ENCODE assay signal across 8 cellular contexts in the genomic region with DNA sequence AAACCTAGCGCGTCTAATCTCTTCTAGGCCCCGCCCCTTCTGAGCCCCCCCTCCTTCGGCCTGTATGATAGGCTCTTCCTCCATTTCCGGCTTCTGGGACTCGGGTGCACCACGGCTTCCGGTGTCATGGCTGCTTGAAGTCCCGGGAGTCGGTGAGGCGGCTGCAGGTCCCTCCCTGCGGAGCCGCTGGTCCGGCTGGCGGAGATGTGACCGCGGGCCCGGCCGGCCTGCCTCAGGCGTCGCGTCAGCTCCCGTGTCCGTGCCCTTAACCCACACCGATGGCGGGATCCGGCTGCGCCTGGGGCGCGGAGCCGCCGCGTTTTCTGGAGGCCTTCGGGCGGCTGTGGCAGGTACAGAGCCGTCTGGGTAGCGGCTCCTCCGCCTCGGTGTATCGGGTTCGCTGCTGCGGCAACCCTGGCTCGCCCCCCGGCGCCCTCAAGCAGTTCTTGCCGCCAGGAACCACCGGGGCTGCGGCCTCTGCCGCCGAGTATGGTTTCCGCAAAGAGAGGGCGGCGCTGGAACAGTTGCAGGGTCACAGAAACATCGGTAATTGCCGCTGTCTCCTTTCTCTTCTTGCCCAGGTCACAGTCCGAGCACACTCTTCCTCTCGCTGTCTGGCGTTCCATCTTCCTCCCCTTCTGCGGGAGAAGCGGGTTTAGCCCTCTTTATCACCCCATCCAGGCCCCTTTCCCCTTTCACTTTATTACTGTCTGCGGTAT. TPM values are rescaled to one million over a fixed set of nuclear protein-coding genes. Genes with fewer than 3 reads are reported as not detected.
DNase-seq lines count a peak whose midpoint lies in the region; ATAC-seq and TF ChIP-seq lines count a peak whose summit lies in the region.

A gene with protein sequence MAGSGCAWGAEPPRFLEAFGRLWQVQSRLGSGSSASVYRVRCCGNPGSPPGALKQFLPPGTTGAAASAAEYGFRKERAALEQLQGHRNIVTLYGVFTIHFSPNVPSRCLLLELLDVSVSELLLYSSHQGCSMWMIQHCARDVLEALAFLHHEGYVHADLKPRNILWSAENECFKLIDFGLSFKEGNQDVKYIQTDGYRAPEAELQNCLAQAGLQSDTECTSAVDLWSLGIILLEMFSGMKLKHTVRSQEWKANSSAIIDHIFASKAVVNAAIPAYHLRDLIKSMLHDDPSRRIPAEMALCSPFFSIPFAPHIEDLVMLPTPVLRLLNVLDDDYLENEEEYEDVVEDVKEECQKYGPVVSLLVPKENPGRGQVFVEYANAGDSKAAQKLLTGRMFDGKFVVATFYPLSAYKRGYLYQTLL (plus strand): TSS at position 96 of the 719 bp plus-strand sequence. CDS start 183 bp downstream, at position 279.

- peaks cover 29% of the 10 kb centered on the region for H3K36me3 Mint-ChIP-seq in activated B cell treated with CpG ODN at 0.5 μM for 24 hours (ENCODE audit: low read depth)
- peaks cover 9 to 10% (median 10%) of the 10 kb centered on the region in 3 donors for H3K36me3 Mint-ChIP-seq in immature natural killer cell

- ATAC-seq in GM19025 (IDR thresholded peaks at IDR 0.05; ENCODE audit: low read depth, unreplicated experiment), result peak; percentile 92
- ATAC-seq in HG03280 (IDR thresholded peaks at IDR 0.05; ENCODE audit: unreplicated experiment), result peak; percentile 97
- peak; percentile 95 for ATAC-seq in activated B cell treated with CpG ODN at 0.5 μM for 24 hours (ENCODE audit: low read depth)

- POLR2A ChIA-PET in activated B cell treated with CpG ODN at 0.5 μM for 24 hours (lab: Charles Lee), result interaction anchor here (0.7 to 1.6 kb wide), 2 partner anchors 63 to 106 kb away, joined by 3 to 4 read pairs; no protein-coding TSS in a partner anchor

- H3K27me3 Mint-ChIP-seq in activated B cell treated with CpG ODN at 0.5 μM for 24 hours (no peaks in the 10 kb centered on the region), immature natural killer cell (ENCODE audit: low read depth in 3 of 3) (peaks cover 0 to 2% (median 2%) of the 10 kb centered on the region in 3 donors)

- H3K9me3 Mint-ChIP-seq in activated B cell treated with CpG ODN at 0.5 μM for 24 hours (peaks cover 2% of the 10 kb centered on the region), immature natural killer cell (no peaks in the 10 kb centered on the region)

- TF ChIP-seq CTCF in AG09309 (IDR thresholded peaks at IDR 0.05; ENCODE audit: control insufficient read depth, insufficient read depth, low read depth, low read length, missing control alignments) (no peak), activated B cell treated with CpG ODN at 0.5 μM for 24 hours (IDR thresholded peaks at IDR 0.05) (no peak), cardiac fibroblast (IDR thresholded peaks at IDR 0.05; ENCODE audit: low read depth, low read length) (no peak)

- H3K4me1 Mint-ChIP-seq in activated B cell treated with CpG ODN at 0.5 μM for 24 hours (peaks cover 36% of the 10 kb centered on the region), immature natural killer cell (peaks cover 40 to 57% of the 10 kb centered on the region in 2 donors)

- H3K27ac Mint-ChIP-seq in activated B cell treated with CpG ODN at 0.5 μM for 24 hours, result peak within 1 kb of the TSS; percentile 90
- H3K27ac Mint-ChIP-seq in immature natural killer cell, result peak within 1 kb of the TSS; percentile 88 to 99 (median 95)

- H3K4me3 ChIP-seq in AG09309 (ENCODE audit: control insufficient read depth, low read depth, low read length), result peak within 1 kb of the TSS; percentile 64
- H3K4me3 ChIP-seq in cardiac fibroblast (replicated peaks in 1 of 2; ENCODE audit: low read depth in 2 of 2, low read length in 2 of 2), result peak within 1 kb of the TSS; percentile 82 to 96

- DNase-seq in AG09309 (ENCODE audit: low read depth) (peak; percentile 57), NCI-H345 (lab: John Stamatoyannopoulos, UW) (peak; percentile 93), activated B cell treated with CpG ODN at 0.5 μM for 24 hours (peak; percentile 76), cardiac fibroblast (ENCODE audit: low read depth in 2 of 2) (peak; percentile 93), immature natural killer cell (peak; percentile 88 to 91 (median 89)), smooth muscle cell of the brain vasculature (ENCODE audit: low read depth, low spot score) (peak; percentile 83)

- intact Hi-C loops in activated B cell treated with CpG ODN at 0.5 μM for 24 hours (cut with micrococcal nuclease), result loop anchor here (1.0 to 5.0 kb wide), 3 partner anchors 33 to 824 kb away; a partner anchor contains a TSS

- H3K4me3 Mint-ChIP-seq in activated B cell treated with CpG ODN at 0.5 μM for 24 hours (peak within 1 kb of the TSS; percentile 88), immature natural killer cell (peak within 1 kb of the TSS; percentile 88 to 97 (median 94))

- CTCF ChIA-PET in activated B cell treated with CpG ODN at 0.5 μM for 24 hours (lab: Charles Lee), result no interaction called here

RNA-seq across cellular contexts. Expression of the gene that starts here (rescaled TPM):
- total RNA-seq in activated B cell treated with CpG ODN at 0.5 μM for 24 hours, result 60.7 and 65.6 TPM in 2 replicates
- polyA plus RNA-seq in immature natural killer cell, result 10 to 100 TPM; 46.1 to 80.9 (median 68.8) TPM

Comparison
In these comparisons a context has a peak if more than half of its experiments do, and no peak if none do; other contexts are left out.
1. Peak in every context shown above with its lines: DNase-seq, ATAC-seq and H3K4me3 ChIP-seq.